In genomic region chr2:241616168-241617125, GRCh38 we compare ENCODE assay signal across 11 cellular contexts. TPM values are rescaled to one million over a fixed set of nuclear protein-coding genes. Genes with fewer than 3 reads are reported as not detected.
DNase-seq lines count a peak whose midpoint lies in the region; ATAC-seq, FAIRE-seq and TF ChIP-seq lines count a peak whose summit lies in the region.
"Had no signal": no experiment of that assay in that cellular context is flagged by ENCODE, and none has a peak within 500 bp of the region (broad histone marks: within the 10 kb centered on the region; RNA-seq: fewer than 3 reads in every experiment).

No MANE protein-coding gene starts in this region.

- peak overlapping the region in 1 of 10 experiments; percentile 52; a peak in 2 of 20 replicates for H3K4me3 ChIP-seq in BLaER1 treated with 17β-estradiol and CSF1 and Interleukin-3, amounts not matched to agents 10 nM and 100 nM
- H3K4me3 ChIP-seq in mucosa of descending colon: no peak overlapping the region
- H3K4me3 ChIP-seq: testis had no signal

- H3K4me3 Mint-ChIP-seq in IgD-negative memory B cell: peak overlapping the region in 3 of 4 donors; percentile 26 to 91 (median 87)
- H3K4me3 Mint-ChIP-seq in central memory CD8-positive, alpha-beta T cell: peak overlapping the region; percentile 32
- H3K4me3 Mint-ChIP-seq in chondrocyte (ENCODE audit: unreplicated experiment): no peak overlapping the region

- H3K4me1 Mint-ChIP-seq in IgD-negative memory B cell: peaks cover 12 to 25% (median 21%) of the 10 kb centered on the region in 3 donors
- peaks cover 36% of the 10 kb centered on the region for H3K4me1 Mint-ChIP-seq in central memory CD8-positive, alpha-beta T cell
- peaks cover 14% of the 10 kb centered on the region for H3K4me1 Mint-ChIP-seq in chondrocyte (ENCODE audit: low read depth)

- no peaks in the 10 kb centered on the region for H3K27me3 Mint-ChIP-seq in IgD-negative memory B cell
- no peaks in the 10 kb centered on the region for H3K27me3 Mint-ChIP-seq in central memory CD8-positive, alpha-beta T cell
- H3K27me3 Mint-ChIP-seq in chondrocyte (ENCODE audit: low read depth): no peaks in the 10 kb centered on the region

- peaks cover 45 to 82% (median 72%) of the 10 kb centered on the region in 10 experiments for H3K4me1 ChIP-seq in BLaER1 treated with 17β-estradiol and CSF1 and Interleukin-3, amounts not matched to agents 10 nM and 100 nM
- H3K4me1 ChIP-seq in mucosa of descending colon (ENCODE audit: low read depth): peaks cover 13% of the 10 kb centered on the region

- H3K36me3 ChIP-seq in BLaER1 treated with 17β-estradiol and CSF1 and Interleukin-3, amounts not matched to agents 10 nM and 100 nM: peaks cover 0 to 57% (median 13%) of the 10 kb centered on the region in 11 experiments; a peak in 14 of 22 replicates
- H3K36me3 ChIP-seq in mucosa of descending colon (ENCODE audit: low read depth): no peaks in the 10 kb centered on the region

- TF ChIP-seq CTCF in mucosa of descending colon (IDR thresholded peaks at IDR 0.05): no peak
- TF ChIP-seq CTCF in chondrocyte (IDR thresholded peaks at IDR 0.05): no peak
- TF ChIP-seq CTCF in D721Med (IDR thresholded peaks at IDR 0.05; ENCODE audit: insufficient read depth, missing control alignments): no peak

- peaks cover 0 to 64% (median 26%) of the 10 kb centered on the region in 11 experiments; a peak in 15 of 22 replicates for H4K20me1 ChIP-seq in BLaER1 treated with 17β-estradiol and CSF1 and Interleukin-3, amounts not matched to agents 10 nM and 100 nM

- H3K27ac Mint-ChIP-seq in IgD-negative memory B cell (peak overlapping the region in 1 of 3 donors; percentile 59), chondrocyte (ENCODE audit: unreplicated experiment) (no peak overlapping the region)
- peak overlapping the region; percentile 76 for H3K27ac Mint-ChIP-seq in central memory CD8-positive, alpha-beta T cell (ENCODE audit: low read depth)

- H3K4me2 ChIP-seq in BLaER1 treated with 17β-estradiol and CSF1 and Interleukin-3, amounts not matched to agents 10 nM and 100 nM: peak overlapping the region; percentile 82 to 98 (median 94); a peak in 21 of 22 replicates

- H3K9ac ChIP-seq in BLaER1 treated with 17β-estradiol and CSF1 and Interleukin-3, amounts not matched to agents 10 nM and 100 nM: peak overlapping the region in 5 of 11 experiments; percentile 15 to 83 (median 77); a peak in 9 of 22 replicates

- H3K9me3 Mint-ChIP-seq in IgD-negative memory B cell (no peaks in the 10 kb centered on the region), chondrocyte (ENCODE audit: low read depth) (peaks cover 5% of the 10 kb centered on the region)
- H3K9me3 Mint-ChIP-seq in central memory CD8-positive, alpha-beta T cell: no peaks in the 10 kb centered on the region

- H3K27me3 ChIP-seq in BLaER1 treated with 17β-estradiol and CSF1 and Interleukin-3, amounts not matched to agents 10 nM and 100 nM: no peaks in the 10 kb centered on the region
- H3K27me3 ChIP-seq: testis had no signal

- H3K27ac ChIP-seq in BLaER1 treated with 17β-estradiol and CSF1 and Interleukin-3, amounts not matched to agents 10 nM and 100 nM: peak overlapping the region in 6 of 11 experiments; percentile 24 to 93 (median 62); a peak in 7 of 22 replicates
- H3K27ac ChIP-seq: testis had no signal

- intact Hi-C loops in mucosa of descending colon (cut with DNase I, micrococcal nuclease): no loop called here

- H3K9me3 ChIP-seq in BLaER1 treated with 17β-estradiol and CSF1 and Interleukin-3, amounts not matched to agents 10 nM and 100 nM (replicated peaks in 1 of 11): peaks cover 0 to 12% (median 0%) of the 10 kb centered on the region in 11 experiments; a peak in 6 of 22 replicates
- no peaks in the 10 kb centered on the region for H3K9me3 ChIP-seq in mucosa of descending colon
- H3K9me3 ChIP-seq: testis had no signal

- ATAC-seq in central memory CD8-positive, alpha-beta T cell (replicated peaks; ENCODE audit: extremely low read depth, poor library complexity, severe bottlenecking): no peak
- ATAC-seq in mucosa of descending colon (peak; percentile 47), GM21786 (IDR thresholded peaks at IDR 0.05; ENCODE audit: unreplicated experiment) (no peak)

- no peak for FAIRE-seq in D721Med (lab: Jason Lieb, UNC)

- no peak for DNase-seq in central memory CD8-positive, alpha-beta T cell (ENCODE audit: low spot score in 2 of 2)
- DNase-seq in mucosa of descending colon: peak; percentile 50 to 67 (median 63)
- no peak for DNase-seq in chondrocyte (ENCODE audit: low spot score)
- no peak for DNase-seq in D721Med (ENCODE audit: insufficient read length, low spot score)
- DNase-seq in stimulated activated CD4-positive, alpha-beta T cell treated with anti-CD3 and anti-CD28 coated beads, Interleukin-12 subunit alpha, Interleukin-12 subunit beta, amount 100 ng/mL, for 4 hours: no peak
- DNase-seq: activated CD4-positive, alpha-beta T cell treated with anti-CD3 and anti-CD28 coated beads, Interleukin-2, amount 50 U/mL, for 1 hour; PC-3; testis had no signal

- H3K36me3 Mint-ChIP-seq in IgD-negative memory B cell (peaks cover 4% of the 10 kb centered on the region), chondrocyte (ENCODE audit: low read depth) (peaks cover 11% of the 10 kb centered on the region)
- H3K36me3 Mint-ChIP-seq in central memory CD8-positive, alpha-beta T cell (ENCODE audit: insufficient read depth): peaks cover 2% of the 10 kb centered on the region

RNA-seq across cellular contexts. Expression of gene THAP4, which starts 20.5 kb away (rescaled TPM):
- 39.6 TPM for polyA plus RNA-seq in IgD-negative memory B cell
- 10 to 100 TPM; 67.3 to 86.2 (median 68.8) TPM for total RNA-seq in mucosa of descending colon
- total RNA-seq in chondrocyte: 40.9 to 42.4 TPM (median 41.4 TPM) in 3 replicates

RNA-seq across cellular contexts. Expression of gene ATG4B, which starts 21.0 kb away (rescaled TPM):
- polyA plus RNA-seq in IgD-negative memory B cell: 59.3 TPM
- total RNA-seq in mucosa of descending colon: 100 to 1,000 TPM in 1 of 3 donors, 10 to 100 TPM in 2; 87.9 to 154 (median 94.6) TPM
- 53.1 to 64.0 TPM (median 57.2 TPM) in 3 replicates for total RNA-seq in chondrocyte

RNA-seq across cellular contexts. Expression of gene BOK, which starts 57.9 kb away (rescaled TPM):
- polyA plus RNA-seq in IgD-negative memory B cell: 0.08 TPM
- 10 to 100 TPM in 1 of 3 donors, 1 to 10 TPM in 2; 6.7 to 25.5 (median 7.4) TPM for total RNA-seq in mucosa of descending colon
- 28.5 to 46.8 TPM (median 44.6 TPM) in 3 replicates for total RNA-seq in chondrocyte

Comparison
In these comparisons a context has a peak if more than half of its experiments do, and no peak if none do; other contexts are left out.
1. DNase-seq: peak in mucosa of descending colon (3 of 3); none in central memory CD8-positive, alpha-beta T cell (0 of 2), chondrocyte (single experiment), D721Med (single experiment) and stimulated activated CD4-positive, alpha-beta T cell treated with anti-CD3 and anti-CD28 coated beads, Interleukin-12 subunit alpha, Interleukin-12 subunit beta, amount 100 ng/mL, for 4 hours (single experiment).